8 cellular contexts compared by ENCODE assay signal in genomic region chr2:199463000-199463692, GRCh38. TPM values are rescaled to one million over a fixed set of nuclear protein-coding genes. Genes with fewer than 3 reads are reported as not detected.
DNase-seq lines count a peak whose midpoint lies in the region; ATAC-seq and TF ChIP-seq lines count a peak whose summit lies in the region.

No MANE protein-coding gene starts in this region.

- H3K4me1 Mint-ChIP-seq in CD4-positive, alpha-beta memory T cell: peaks cover 16 to 37% (median 19%) of the 10 kb centered on the region in 4 donors
- H3K4me1 Mint-ChIP-seq in natural killer cell treated with Interleukin-12 subunit alpha and Interleukin-12 subunit beta and Interleukin-15 and Interleukin-18, amount 100 ng/mL, for 72 hours (ENCODE audit: low read depth in 2 of 2): peaks cover 15 to 17% of the 10 kb centered on the region in 2 donors

- H3K27me3 Mint-ChIP-seq in CD4-positive, alpha-beta memory T cell: peaks cover 51 to 56% of the 10 kb centered on the region in 2 donors
- H3K27me3 Mint-ChIP-seq in natural killer cell treated with Interleukin-12 subunit alpha and Interleukin-12 subunit beta and Interleukin-15 and Interleukin-18, amount 100 ng/mL, for 72 hours: peaks cover 45 to 55% of the 10 kb centered on the region in 2 donors

- H3K36me3 Mint-ChIP-seq in CD4-positive, alpha-beta memory T cell: peaks cover 5 to 9% of the 10 kb centered on the region in 2 donors
- H3K36me3 Mint-ChIP-seq in natural killer cell treated with Interleukin-12 subunit alpha and Interleukin-12 subunit beta and Interleukin-15 and Interleukin-18, amount 100 ng/mL, for 72 hours: peaks cover 6% of the 10 kb centered on the region

- DNase-seq in CD4-positive, alpha-beta memory T cell: peak in 3 of 5 donors; percentile 48 to 53 (median 49)
- peak; percentile 77 for DNase-seq in GM20000 (ENCODE audit: low spot score)
- peak; percentile 25 for DNase-seq in NCI-H1694 (lab: John Stamatoyannopoulos, UW)
- DNase-seq in activated T-cell treated with anti-CD3 and anti-CD28 coated beads, Interleukin-2, amount 50 U/mL, for 48 hours: peak; percentile 74 to 81
- peak; percentile 24 for DNase-seq in fibroblast of villous mesenchyme (ENCODE audit: low read depth)
- DNase-seq in natural killer cell treated with Interleukin-12 subunit alpha and Interleukin-12 subunit beta and Interleukin-15 and Interleukin-18, amount 100 ng/mL, for 72 hours (ENCODE audit: low spot score): no peak

- intact Hi-C loops in CD4-positive, alpha-beta memory T cell (cut with micrococcal nuclease): no loop called here

- POLR2A ChIA-PET in CD4-positive, alpha-beta memory T cell (lab: Charles Lee; ENCODE audit: partially characterized antibody): no interaction called here

- CTCF ChIA-PET in CD4-positive, alpha-beta memory T cell (lab: Charles Lee; ENCODE audit: partially characterized antibody): interaction anchor here (1.2 kb wide), 2 partner anchors 13 to 1148 kb away, joined by 3 read pairs; no protein-coding TSS in a partner anchor

- H3K27ac Mint-ChIP-seq in CD4-positive, alpha-beta memory T cell: peak overlapping the region in 2 of 7 donors; percentile 18 to 48
- H3K27ac Mint-ChIP-seq in natural killer cell treated with Interleukin-12 subunit alpha and Interleukin-12 subunit beta and Interleukin-15 and Interleukin-18, amount 100 ng/mL, for 72 hours: no peak overlapping the region

- peaks cover 28% of the 10 kb centered on the region for H3K4me1 ChIP-seq in CD4-positive, alpha-beta memory T cell (ENCODE audit: insufficient read depth, low read length)
- no peaks in the 10 kb centered on the region for H3K4me1 ChIP-seq in urinary bladder (ENCODE audit: insufficient read depth)

- peaks cover 75% of the 10 kb centered on the region for H3K27me3 ChIP-seq in CD4-positive, alpha-beta memory T cell (ENCODE audit: insufficient read depth, low read length)

- peak overlapping the region in 7 of 8 donors; percentile 27 to 69 (median 38) for H3K4me3 Mint-ChIP-seq in CD4-positive, alpha-beta memory T cell
- H3K4me3 Mint-ChIP-seq in natural killer cell treated with Interleukin-12 subunit alpha and Interleukin-12 subunit beta and Interleukin-15 and Interleukin-18, amount 100 ng/mL, for 72 hours: peak overlapping the region; percentile 61

- no peak overlapping the region for H3K27ac ChIP-seq in CD4-positive, alpha-beta memory T cell (ENCODE audit: low read depth, low read length)
- no peak overlapping the region for H3K27ac ChIP-seq in urinary bladder (ENCODE audit: low read depth)

- peaks cover 0 to 5% of the 10 kb centered on the region in 2 donors for H3K9me3 ChIP-seq in CD4-positive, alpha-beta memory T cell (ENCODE audit: control insufficient read depth in 1 of 2, low read length in 2 of 2)

- no peak overlapping the region for H3K4me3 ChIP-seq in CD4-positive, alpha-beta memory T cell (ENCODE audit: low read length in 2 of 2)
- H3K4me3 ChIP-seq in fibroblast of villous mesenchyme (ENCODE audit: low read depth, low read length) (peak overlapping the region; percentile 57), urinary bladder (ENCODE audit: low read depth, low read length) (peak overlapping the region; percentile 23)

- H3K36me3 ChIP-seq in CD4-positive, alpha-beta memory T cell (ENCODE audit: insufficient read depth, low read length): no peaks in the 10 kb centered on the region
- H3K36me3 ChIP-seq in urinary bladder (ENCODE audit: insufficient read depth): no peaks in the 10 kb centered on the region

- TF ChIP-seq CTCF in GM20000 (IDR thresholded peaks at IDR 0.05; ENCODE audit: extremely low read depth, missing control alignments) (peak; percentile 14), fibroblast of villous mesenchyme (IDR thresholded peaks at IDR 0.05; ENCODE audit: insufficient read depth, low read depth, low read length) (peak; percentile 72)

- WGBS in urinary bladder: 1% methylated on average over 60 of the region's 60 CpGs

- peak in 1 of 2 donors; percentile 55 for ATAC-seq in natural killer cell treated with Interleukin-12 subunit alpha and Interleukin-12 subunit beta and Interleukin-15 and Interleukin-18, amount 100 ng/mL, for 72 hours
- ATAC-seq in GM18517 (IDR thresholded peaks at IDR 0.05; ENCODE audit: unreplicated experiment): no peak

- H3K9me3 Mint-ChIP-seq in CD4-positive, alpha-beta memory T cell: peaks cover 0 to 37% (median 24%) of the 10 kb centered on the region in 8 donors
- peaks cover 3% of the 10 kb centered on the region for H3K9me3 Mint-ChIP-seq in natural killer cell treated with Interleukin-12 subunit alpha and Interleukin-12 subunit beta and Interleukin-15 and Interleukin-18, amount 100 ng/mL, for 72 hours

RNA-seq across cellular contexts. Expression of gene SATB2, which starts 5.4 kb away (rescaled TPM):
- total RNA-seq in CD4-positive, alpha-beta memory T cell: under 1 TPM in 1 of 2 experiments, not detected in 1; 0.06 TPM
- not detected for polyA plus RNA-seq in CD4-positive, alpha-beta memory T cell
- total RNA-seq in fibroblast of villous mesenchyme: 13.0 and 15.1 TPM in 2 replicates
- 1 to 10 TPM in 1 of 2 donors, under 1 TPM in 1; 0.71 to 1.5 TPM for total RNA-seq in natural killer cell treated with Interleukin-12 subunit alpha and Interleukin-12 subunit beta and Interleukin-15 and Interleukin-18, amount 100 ng/mL, for 72 hours
- 3.5 TPM for total RNA-seq in urinary bladder
- polyA plus RNA-seq in urinary bladder: 1.7 TPM

Comparison
In these comparisons a context has a peak if more than half of its experiments do, and no peak if none do; other contexts are left out.
1. H3K4me3 ChIP-seq: peak in fibroblast of villous mesenchyme (single experiment) and urinary bladder (single experiment); none in CD4-positive, alpha-beta memory T cell (0 of 2).